26 cellular contexts compared by ENCODE assay signal in genomic region chr1:59413327-59413720, GRCh38.
"Had no signal": no experiment of that assay in that cellular context is flagged by ENCODE, and none has a peak within 500 bp of the region (broad histone marks: within the 10 kb centered on the region; RNA-seq: fewer than 3 reads in every experiment).

No MANE protein-coding gene starts in this region.

- H3K27ac Mint-ChIP-seq: dendritic cell treated with granulocyte-macrophage colony-stimulating factor and Interleukin-4, amounts not matched to agents 40 ng/mL and 50 ng/mL, for 4 days; naive thymus-derived CD8-positive, alpha-beta T cell; nephron progenitor cell had no signal

- FAIRE-seq: endothelial cell of umbilical vein, frontal cortex, keratinocyte, small intestine had no signal

- H3K9me3 Mint-ChIP-seq: dendritic cell treated with granulocyte-macrophage colony-stimulating factor and Interleukin-4, amounts not matched to agents 40 ng/mL and 50 ng/mL, for 4 days; nephron progenitor cell; stimulated activated naive CD8-positive, alpha-beta T cell treated with anti-CD3 and anti-CD28 coated beads, Interleukin-15, amount 100 ng/mL, for 72 hours had no signal

- H3K27me3 Mint-ChIP-seq: dendritic cell treated with granulocyte-macrophage colony-stimulating factor and Interleukin-4, amounts not matched to agents 40 ng/mL and 50 ng/mL, for 4 days; stimulated activated naive CD8-positive, alpha-beta T cell treated with anti-CD3 and anti-CD28 coated beads, Interleukin-15, amount 100 ng/mL, for 72 hours had no signal

- ATAC-seq: left lobe of liver; naive thymus-derived CD8-positive, alpha-beta T cell; right cardiac atrium; stimulated activated naive CD8-positive, alpha-beta T cell treated with anti-CD3 and anti-CD28 coated beads, Interleukin-15, amount 100 ng/mL, for 72 hours had no signal

- H3K27ac ChIP-seq: colonic mucosa, esophagus muscularis mucosa, prostate gland, sigmoid colon, suprapubic skin, transverse colon, upper lobe of right lung, uterus had no signal

- DNase-seq: colonic mucosa; effector memory CD4-positive, alpha-beta T cell; mesendoderm; midbrain; naive thymus-derived CD8-positive, alpha-beta T cell; nephron progenitor cell; nucleus accumbens; right cardiac atrium; sigmoid colon; small intestine; stimulated activated CD4-positive, alpha-beta T cell treated with anti-CD3 and anti-CD28 coated beads, Interleukin-1b, Interleukin-23, amount 100 ng/mL, for 48 hours; stimulated activated CD4-positive, alpha-beta T cell treated with anti-CD3 and anti-CD28 coated beads, Interleukin-4, amount 100 ng/mL, for 1 hour; stimulated activated CD8-positive, alpha-beta memory T cell treated with anti-CD3 and anti-CD28 coated beads, Interleukin-4, amount 100 ng/mL, for 48 hours; stimulated activated naive CD4-positive, alpha-beta T cell; stimulated activated naive CD8-positive, alpha-beta T cell treated with anti-CD3 and anti-CD28 coated beads, Interleukin-15, amount 100 ng/mL, for 72 hours; transverse colon; upper lobe of right lung; uterus had no signal

- H3K36me3 ChIP-seq: colonic mucosa, esophagus muscularis mucosa, prostate gland, sigmoid colon, suprapubic skin, transverse colon, upper lobe of right lung, uterus had no signal

- H3K4me3 ChIP-seq: colonic mucosa, esophagus muscularis mucosa, prostate gland, sigmoid colon, suprapubic skin, transverse colon, upper lobe of right lung, uterus had no signal

- H3K9me3 ChIP-seq: colonic mucosa, esophagus muscularis mucosa, prostate gland, sigmoid colon, suprapubic skin, transverse colon, upper lobe of right lung, uterus had no signal

- H3K4me3 Mint-ChIP-seq: dendritic cell treated with granulocyte-macrophage colony-stimulating factor and Interleukin-4, amounts not matched to agents 40 ng/mL and 50 ng/mL, for 4 days; naive thymus-derived CD8-positive, alpha-beta T cell; nephron progenitor cell; stimulated activated naive CD8-positive, alpha-beta T cell treated with anti-CD3 and anti-CD28 coated beads, Interleukin-15, amount 100 ng/mL, for 72 hours had no signal

- H3K4me1 ChIP-seq: colonic mucosa, prostate gland, uterus had no signal

- H3K27me3 ChIP-seq: colonic mucosa, esophagus muscularis mucosa, sigmoid colon, suprapubic skin, transverse colon, upper lobe of right lung, uterus had no signal
